ENCODE assay signal across 14 cellular contexts in genomic region chr14:62455446-62455845, GRCh38.
A peak's percentile ranks its signal among the peaks of the same experiment; 100 is the strongest.
DNase-seq lines count a peak whose midpoint lies in the region; ATAC-seq, FAIRE-seq and TF ChIP-seq lines count a peak whose summit lies in the region.
"Had no signal": no experiment of that assay in that cellular context is flagged by ENCODE, and none has a peak within 500 bp of the region (broad histone marks: within the 10 kb centered on the region; RNA-seq: fewer than 3 reads in every experiment).

No MANE protein-coding gene starts in this region.

- H2BK120ac ChIP-seq in IMR-90 (ENCODE audit: low read depth, low read length), result no peak overlapping the region

- H4K8ac ChIP-seq in IMR-90 (ENCODE audit: low read depth in 2 of 2, low read length in 2 of 2), result no peak overlapping the region

- no peak for ATAC-seq in IMR-90 (ENCODE audit: low read depth)
- ATAC-seq in foreskin keratinocyte, result no peak
- ATAC-seq: A549, HCT116 had no signal

- TF ChIP-seq POLR2A in IMR-90 (IDR thresholded peaks at IDR 0.05; ENCODE audit: low read depth, low read length), result no peak

- in situ Hi-C loops in IMR-90 (cut with MboI; ENCODE audit: low sequenced_read_pairs), result no loop called here

- no peak overlapping the region for H3K18ac ChIP-seq in IMR-90 (ENCODE audit: low read depth, low read length)

- H3K14ac ChIP-seq in IMR-90 (replicated peaks; ENCODE audit: low read depth, low read length), result no peak overlapping the region

- no peaks in the 10 kb centered on the region for H3K36me3 ChIP-seq in IMR-90 (ENCODE audit: control insufficient read depth, insufficient read depth, low read length)
- H3K36me3 ChIP-seq: BE2C had no signal

- no peak overlapping the region for H3K9ac ChIP-seq in IMR-90 (ENCODE audit: low read depth, low read length)

- H2BK15ac ChIP-seq in IMR-90 (ENCODE audit: low read depth, low read length), result no peak overlapping the region

- CTCF ChIA-PET in IMR-90 (lab: Yijun Ruan, JAX), result no interaction called here

- H2BK5ac ChIP-seq in IMR-90 (ENCODE audit: low read depth, low read length, poor library complexity, severe bottlenecking), result no peak overlapping the region

- no peak overlapping the region for H3K4ac ChIP-seq in IMR-90 (ENCODE audit: low read depth, low read length)

- DNase-seq in ELR (ENCODE audit: low read depth) (peak; percentile 9), IMR-90 (peak; percentile 55), foreskin keratinocyte (peak; percentile 9 to 29), urothelium cell line (ENCODE audit: low spot score) (no peak), NCI-H748 treated with DMSO at 0.1 percent for 48 hours (lab: John Stamatoyannopoulos, UW) (no peak), SHP77 (lab: John Stamatoyannopoulos, UW) (no peak), retina (no peak)
- DNase-seq: BE2C; CD4-positive, alpha-beta memory T cell; DMS79; GF-D8 had no signal

- no peaks in the 10 kb centered on the region for H3K79me1 ChIP-seq in IMR-90 (ENCODE audit: low read depth in 1 of 2, low read length in 2 of 2)

- no peak overlapping the region for H2AFZ ChIP-seq in IMR-90 (replicated peaks; ENCODE audit: low read length, poor library complexity)

- dilution Hi-C loops in IMR-90 (cut with HindIII; ENCODE audit: low sequenced_read_pairs, unreplicated experiment), result no loop called here

- H3K9me1 ChIP-seq in IMR-90 (ENCODE audit: insufficient read depth, low read length), result no peaks in the 10 kb centered on the region

- BruUV-seq in IMR-90 (replicated peaks; lab: Mats Ljungman, UMichigan), result no TSS peak

- WGBS in IMR-90 (ENCODE audit: extremely low coverage in 2 of 2, insufficient read length in 1 of 2), 2 experiments, result no CpG with 5 or more reads among the region's 3 CpGs

- no peak overlapping the region for H2BK20ac ChIP-seq in IMR-90 (ENCODE audit: low read depth, low read length)

- TF ChIP-seq CTCF in IMR-90 (conservative IDR thresholded peaks at IDR 0.05; ENCODE audit: low read depth, low read length) (no peak), foreskin keratinocyte (conservative IDR thresholded peaks at IDR 0.05) (no peak)

- H3K27ac ChIP-seq in IMR-90 (ENCODE audit: insufficient read depth, low read length) (no peak overlapping the region), foreskin keratinocyte (no peak overlapping the region)
- H3K27ac ChIP-seq: A549, C4-2B had no signal

- H4K91ac ChIP-seq in IMR-90 (ENCODE audit: insufficient read depth, low read depth, low read length), result no peak overlapping the region

- H4K5ac ChIP-seq in IMR-90 (ENCODE audit: low read depth, low read length), result no peak overlapping the region

- no peaks in the 10 kb centered on the region for H4K20me1 ChIP-seq in IMR-90 (ENCODE audit: insufficient read depth, low read length)

- no peak for TF ChIP-seq RAD21 in IMR-90 (IDR thresholded peaks at IDR 0.05; ENCODE audit: low read length)

- H2AK9ac ChIP-seq in IMR-90 (replicated peaks; ENCODE audit: low read depth, low read length, poor library complexity), result no peak overlapping the region

- no peaks in the 10 kb centered on the region for H3K27me3 ChIP-seq in IMR-90 (ENCODE audit: control insufficient read depth, insufficient read depth, low read length)
- H3K27me3 ChIP-seq in foreskin keratinocyte, result no peaks in the 10 kb centered on the region
- H3K27me3 ChIP-seq: BE2C had no signal

- POLR2A ChIA-PET in IMR-90 (lab: Charles Lee; ENCODE audit: unreplicated experiment), result no interaction called here

- intact Hi-C loops in IMR-90 (cut with micrococcal nuclease), result no loop called here

- H3K4me1 ChIP-seq in IMR-90 (ENCODE audit: control insufficient read depth, insufficient read depth, low read length), result no peaks in the 10 kb centered on the region
- H3K4me1 ChIP-seq in foreskin keratinocyte, result peaks cover 9% of the 10 kb centered on the region
- H3K4me1 ChIP-seq: A549, BE2C had no signal

- H3K23ac ChIP-seq in IMR-90 (ENCODE audit: low read depth, low read length), result no peak overlapping the region

- H2AK5ac ChIP-seq in IMR-90 (ENCODE audit: low read depth, low read length), result no peak overlapping the region

- no peak overlapping the region for H3K56ac ChIP-seq in IMR-90 (ENCODE audit: extremely low read depth, insufficient read depth, low read length)

- H3K4me3 ChIP-seq in IMR-90 (ENCODE audit: insufficient read depth, low read depth, low read length), result no peak overlapping the region
- H3K4me3 ChIP-seq: A549 had no signal

- no peak overlapping the region for H3K4me2 ChIP-seq in IMR-90 (ENCODE audit: low read depth, low read length)
- H3K4me2 ChIP-seq: A549 had no signal

- FAIRE-seq in urothelium cell line (lab: Jason Lieb, UNC), result peak; percentile 23
- FAIRE-seq: A549 had no signal

- H3K9me3 ChIP-seq in IMR-90 (ENCODE audit: control insufficient read depth, insufficient read depth, low read length), result no peaks in the 10 kb centered on the region
- H3K9me3 ChIP-seq: A549, BE2C had no signal

TF ChIP-seq in IMR-90, 13 proteins besides CTCF, POLR2A, EP300 and RAD21:
- no peak for TF ChIP-seq CHD1 (IDR thresholded peaks at IDR 0.05; ENCODE audit: low read depth, low read length)
- no peak for TF ChIP-seq RFX5 (IDR thresholded peaks at IDR 0.05; ENCODE audit: low read depth, low read length)
- TF ChIP-seq SMC3 (IDR thresholded peaks at IDR 0.05; ENCODE audit: low read depth, low read length), result no peak
- no peak for TF ChIP-seq MAZ (IDR thresholded peaks at IDR 0.05; ENCODE audit: borderline replicate concordance, low read depth, low read length)
- TF ChIP-seq, protein P1, sequence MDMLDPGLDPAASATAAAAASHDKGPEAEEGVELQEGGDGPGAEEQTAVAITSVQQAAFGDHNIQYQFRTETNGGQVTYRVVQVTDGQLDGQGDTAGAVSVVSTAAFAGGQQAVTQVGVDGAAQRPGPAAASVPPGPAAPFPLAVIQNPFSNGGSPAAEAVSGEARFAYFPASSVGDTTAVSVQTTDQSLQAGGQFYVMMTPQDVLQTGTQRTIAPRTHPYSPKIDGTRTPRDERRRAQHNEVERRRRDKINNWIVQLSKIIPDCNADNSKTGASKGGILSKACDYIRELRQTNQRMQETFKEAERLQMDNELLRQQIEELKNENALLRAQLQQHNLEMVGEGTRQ (IDR thresholded peaks at IDR 0.05; ENCODE audit: low read depth, low read length), result no peak
- TF ChIP-seq BHLHE40 (IDR thresholded peaks at IDR 0.05; ENCODE audit: low read depth, low read length), result no peak
- no peak for TF ChIP-seq RCOR1 (IDR thresholded peaks at IDR 0.05; ENCODE audit: insufficient replicate concordance, low read length)
- TF ChIP-seq CEBPB (IDR thresholded peaks at IDR 0.05; ENCODE audit: low read depth, low read length), result no peak
- TF ChIP-seq MAFK (IDR thresholded peaks at IDR 0.05; ENCODE audit: low read depth, low read length), result no peak
- TF ChIP-seq FOS (IDR thresholded peaks at IDR 0.05; ENCODE audit: low read depth, low read length), result no peak
- no peak for TF ChIP-seq ELK1 (IDR thresholded peaks at IDR 0.05; ENCODE audit: borderline replicate concordance, low read depth, low read length)
- no peak for TF ChIP-seq NFE2L2 (IDR thresholded peaks at IDR 0.05; ENCODE audit: low read depth, low read length)
- no peak for TF ChIP-seq MXI1 (IDR thresholded peaks at IDR 0.05; ENCODE audit: borderline replicate concordance, low read depth, low read length)

Comparison
In these comparisons a context has a peak if more than half of its experiments do, and no peak if none do; other contexts are left out.
1. DNase-seq: peak in ELR (single experiment), IMR-90 (single experiment) and foreskin keratinocyte (2 of 2); none in urothelium cell line (single experiment), NCI-H748 treated with DMSO at 0.1 percent for 48 hours (single experiment), SHP77 (0 of 2) and retina (single experiment).